ENCODE assay signal across 18 cellular contexts in the genomic region with DNA sequence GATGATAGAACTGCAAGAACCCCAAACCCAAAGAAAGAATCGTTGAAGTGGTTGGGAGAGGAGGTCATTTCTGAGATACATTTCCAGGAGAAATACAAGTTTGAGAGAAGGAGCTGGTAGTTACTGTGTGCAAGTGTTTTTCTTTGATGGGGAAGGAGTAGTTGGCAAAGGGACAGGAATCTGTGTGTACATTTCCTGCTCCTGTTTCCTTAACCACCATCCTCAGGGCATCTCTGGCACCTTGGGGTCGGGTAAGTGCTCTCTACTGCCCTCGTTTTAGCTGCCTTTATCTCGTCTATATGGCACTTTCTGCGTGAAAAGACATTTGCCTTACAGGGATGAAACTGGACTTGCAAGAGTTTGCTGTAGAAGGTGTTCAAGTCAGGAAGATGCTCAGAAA. TPM values are rescaled to one million over a fixed set of nuclear protein-coding genes. Genes with fewer than 3 reads are reported as not detected.
DNase-seq lines count a peak whose midpoint lies in the region; ATAC-seq and TF ChIP-seq lines count a peak whose summit lies in the region.
"Had no signal": no experiment of that assay in that cellular context is flagged by ENCODE, and none has a peak within 500 bp of the region (broad histone marks: within the 10 kb centered on the region; RNA-seq: fewer than 3 reads in every experiment).

No MANE protein-coding gene starts in this region.

- peaks cover 15 to 96% (median 51%) of the 10 kb centered on the region in 10 experiments for H3K4me1 ChIP-seq in BLaER1 treated with 17β-estradiol and CSF1 and Interleukin-3, amounts not matched to agents 10 nM and 100 nM
- H3K4me1 ChIP-seq in mesenchymal stem cell (ENCODE audit: control insufficient read depth, insufficient read depth, low read depth, low read length): peaks cover 13% of the 10 kb centered on the region
- H3K4me1 ChIP-seq: HAP-1 had no signal

- H3K9me3 Mint-ChIP-seq in activated CD8-positive, alpha-beta T cell treated with anti-CD3 and anti-CD28 coated beads for 36 hours: peaks cover 14% of the 10 kb centered on the region

- H3K79me1 ChIP-seq in mesenchymal stem cell (replicated peaks; ENCODE audit: low read length, poor library complexity, severe bottlenecking): peaks cover 7% of the 10 kb centered on the region

- no peak overlapping the region for H3K4me3 Mint-ChIP-seq in activated CD8-positive, alpha-beta T cell treated with anti-CD3 and anti-CD28 coated beads for 36 hours
- H3K4me3 Mint-ChIP-seq: mesothelial cell of epicardium, neural crest cell had no signal

- peak; percentile 47 for DNase-seq in Daoy (ENCODE audit: low read depth)
- DNase-seq in activated CD8-positive, alpha-beta T cell treated with anti-CD3 and anti-CD28 coated beads for 36 hours: no peak
- no peak for DNase-seq in mesenchymal stem cell
- DNase-seq in germinal center (ENCODE audit: low spot score): no peak
- no peak for DNase-seq in RPMI8226
- DNase-seq: activated CD4-positive, alpha-beta T cell treated with anti-CD3 and anti-CD28 coated beads, Interleukin-2, amount 50 U/mL, for 4 hours; Calu3; erythroblast; gastrocnemius medialis; left colon; NCI-H2107; NCI-H524; retina had no signal

- H3K18ac ChIP-seq in mesenchymal stem cell (ENCODE audit: low read depth in 1 of 2, low read length in 2 of 2): peak overlapping the region in 1 of 2 experiments; percentile 14

- H3K4ac ChIP-seq in mesenchymal stem cell (ENCODE audit: low read depth in 1 of 2, low read length in 2 of 2): no peak overlapping the region

- peaks cover 84% of the 10 kb centered on the region for H3K36me3 Mint-ChIP-seq in activated CD8-positive, alpha-beta T cell treated with anti-CD3 and anti-CD28 coated beads for 36 hours (ENCODE audit: low read depth)

- H3K27ac Mint-ChIP-seq in activated CD8-positive, alpha-beta T cell treated with anti-CD3 and anti-CD28 coated beads for 36 hours: peak overlapping the region; percentile 85

- H3K27me3 Mint-ChIP-seq in activated CD8-positive, alpha-beta T cell treated with anti-CD3 and anti-CD28 coated beads for 36 hours: no peaks in the 10 kb centered on the region

- no peak for ATAC-seq in activated CD8-positive, alpha-beta T cell treated with anti-CD3 and anti-CD28 coated beads for 36 hours
- ATAC-seq in HG02938 (IDR thresholded peaks at IDR 0.05; ENCODE audit: unreplicated experiment): no peak
- ATAC-seq: gastrocnemius medialis, left colon had no signal

- H2BK15ac ChIP-seq in mesenchymal stem cell (ENCODE audit: low read depth, poor library complexity, severe bottlenecking): peak overlapping the region; percentile 71

- intact Hi-C loops in activated CD8-positive, alpha-beta T cell treated with anti-CD3 and anti-CD28 coated beads for 36 hours (cut with micrococcal nuclease): no loop called here

- H2BK12ac ChIP-seq in mesenchymal stem cell (ENCODE audit: low read length in 2 of 2): peak overlapping the region in 1 of 2 experiments; percentile 18

- CTCF ChIA-PET in activated CD8-positive, alpha-beta T cell treated with anti-CD3 and anti-CD28 coated beads for 36 hours (lab: Charles Lee): interaction anchor here (1.7 kb wide), 1 partner anchor 10 kb away, joined by 6 read pairs; no protein-coding TSS in a partner anchor

- H3K23ac ChIP-seq in mesenchymal stem cell (ENCODE audit: low read length in 2 of 2): no peak overlapping the region

- H3K4me2 ChIP-seq in BLaER1 treated with 17β-estradiol and CSF1 and Interleukin-3, amounts not matched to agents 10 nM and 100 nM: peak overlapping the region in 6 of 11 experiments; percentile 27 to 88 (median 46); a peak in 12 of 22 replicates
- H3K4me2 ChIP-seq in mesenchymal stem cell (ENCODE audit: low read length, poor library complexity, severe bottlenecking): no peak overlapping the region

- H3K27me3 ChIP-seq in BLaER1 treated with 17β-estradiol and CSF1 and Interleukin-3, amounts not matched to agents 10 nM and 100 nM: no peaks in the 10 kb centered on the region
- no peaks in the 10 kb centered on the region for H3K27me3 ChIP-seq in mesenchymal stem cell (ENCODE audit: control insufficient read depth in 1 of 2, insufficient read depth in 1 of 2, low read length in 2 of 2)
- H3K27me3 ChIP-seq: gastrocnemius medialis had no signal

- H3K9me3 ChIP-seq in BLaER1 treated with 17β-estradiol and CSF1 and Interleukin-3, amounts not matched to agents 10 nM and 100 nM (replicated peaks in 1 of 11): peaks cover 0 to 36% (median 25%) of the 10 kb centered on the region in 11 experiments; a peak in 16 of 22 replicates
- H3K9me3 ChIP-seq in mesenchymal stem cell (ENCODE audit: control insufficient read depth, low read length): no peaks in the 10 kb centered on the region
- H3K9me3 ChIP-seq: gastrocnemius medialis, HAP-1 had no signal

- TF ChIP-seq CTCF in activated CD8-positive, alpha-beta T cell treated with anti-CD3 and anti-CD28 coated beads for 36 hours (IDR thresholded peaks at IDR 0.05): no peak

- H3K9ac ChIP-seq in BLaER1 treated with 17β-estradiol and CSF1 and Interleukin-3, amounts not matched to agents 10 nM and 100 nM: no peak overlapping the region
- no peak overlapping the region for H3K9ac ChIP-seq in mesenchymal stem cell (ENCODE audit: low read length)

- peaks cover 39 to 86% (median 74%) of the 10 kb centered on the region in 11 experiments for H3K36me3 ChIP-seq in BLaER1 treated with 17β-estradiol and CSF1 and Interleukin-3, amounts not matched to agents 10 nM and 100 nM
- H3K36me3 ChIP-seq in mesenchymal stem cell (ENCODE audit: control insufficient read depth in 1 of 2, insufficient read depth in 2 of 2, low read depth in 1 of 2, low read length in 2 of 2): peaks cover 27 to 41% of the 10 kb centered on the region in 2 experiments

- H4K91ac ChIP-seq in mesenchymal stem cell (ENCODE audit: low read length): no peak overlapping the region

- 92% methylated on average over 4 of the region's 5 CpGs for WGBS in mesenchymal stem cell

- peaks cover 0 to 58% (median 30%) of the 10 kb centered on the region in 11 experiments; a peak in 14 of 22 replicates for H4K20me1 ChIP-seq in BLaER1 treated with 17β-estradiol and CSF1 and Interleukin-3, amounts not matched to agents 10 nM and 100 nM

- H3K14ac ChIP-seq in mesenchymal stem cell (ENCODE audit: low read length in 2 of 2): no peak overlapping the region

- no peak overlapping the region for H2BK5ac ChIP-seq in mesenchymal stem cell (ENCODE audit: low read depth, low read length, poor library complexity, severe bottlenecking)

- POLR2A ChIA-PET in activated CD8-positive, alpha-beta T cell treated with anti-CD3 and anti-CD28 coated beads for 36 hours (lab: Charles Lee): interaction anchor here (1.2 to 1.4 kb wide), 2 partner anchors 8 to 16 kb away, joined by 3 read pairs; no protein-coding TSS in a partner anchor

- H2AK5ac ChIP-seq in mesenchymal stem cell (ENCODE audit: low read length, severe bottlenecking): peak overlapping the region; percentile 29

- peak overlapping the region in 1 of 11 experiments; percentile 12; a peak in 1 of 22 replicates for H3K27ac ChIP-seq in BLaER1 treated with 17β-estradiol and CSF1 and Interleukin-3, amounts not matched to agents 10 nM and 100 nM
- H3K27ac ChIP-seq in mesenchymal stem cell (ENCODE audit: low read length, poor library complexity, severe bottlenecking): no peak overlapping the region

- H3K4me1 Mint-ChIP-seq in activated CD8-positive, alpha-beta T cell treated with anti-CD3 and anti-CD28 coated beads for 36 hours (ENCODE audit: low read depth): peaks cover 73% of the 10 kb centered on the region

- no peak overlapping the region for H2BK120ac ChIP-seq in mesenchymal stem cell (ENCODE audit: low read depth, low read length)

- no peak overlapping the region for H2AFZ ChIP-seq in mesenchymal stem cell (ENCODE audit: low read depth, low read length)

- H4K8ac ChIP-seq in mesenchymal stem cell (ENCODE audit: low read length): no peak overlapping the region

- no peak overlapping the region for H3K4me3 ChIP-seq in BLaER1 treated with 17β-estradiol and CSF1 and Interleukin-3, amounts not matched to agents 10 nM and 100 nM
- H3K4me3 ChIP-seq in mesenchymal stem cell (ENCODE audit: insufficient read depth in 1 of 2, low read depth in 1 of 2, low read length in 2 of 2): no peak overlapping the region
- H3K4me3 ChIP-seq: gastrocnemius medialis, HAP-1 had no signal

RNA-seq across cellular contexts. Expression of gene CDC42EP3, which starts 27.3 kb away (rescaled TPM):
- total RNA-seq in Daoy (2014; rRNA removed; shearing (Covaris generic)): 47.8 and 50.5 TPM in 2 replicates
- 10 to 100 TPM; 18.8 to 22.6 TPM for total RNA-seq in activated CD8-positive, alpha-beta T cell treated with anti-CD3 and anti-CD28 coated beads for 36 hours
- polyA plus RNA-seq in mesenchymal stem cell (2013, experiment 1 of 2): 117 TPM
- 117 TPM for polyA plus RNA-seq in mesenchymal stem cell (2013, experiment 2 of 2)
